21 cellular contexts compared by ENCODE assay signal in genomic region chr6:156841508-156841907, GRCh38.
A peak's percentile ranks its signal among the peaks of the same experiment; 100 is the strongest.
DNase-seq lines count a peak whose midpoint lies in the region; ATAC-seq and TF ChIP-seq lines count a peak whose summit lies in the region.
"Had no signal": no experiment of that assay in that cellular context is flagged by ENCODE, and none has a peak within 500 bp of the region (broad histone marks: within the 10 kb centered on the region; RNA-seq: fewer than 3 reads in every experiment).

No MANE protein-coding gene starts in this region.

- H4K20me1 ChIP-seq in OCI-LY7 (ENCODE audit: insufficient read depth, low read length): peaks cover 6% of the 10 kb centered on the region; the same call in 1 of the 2 replicates

- H3K4me1 Mint-ChIP-seq in MCF 10A (ENCODE audit: insufficient read depth, unreplicated experiment): peaks cover 11% of the 10 kb centered on the region

- no peaks in the 10 kb centered on the region for H3K36me3 Mint-ChIP-seq in MCF 10A (ENCODE audit: insufficient read depth, unreplicated experiment)

- H3K4me1 ChIP-seq in left ventricle myocardium inferior: peaks cover 96% of the 10 kb centered on the region
- H3K4me1 ChIP-seq in heart left ventricle: peaks cover 0 to 94% (median 74%) of the 10 kb centered on the region in 12 donors
- peaks cover 52% of the 10 kb centered on the region for H3K4me1 ChIP-seq in OCI-LY7 (ENCODE audit: insufficient read depth, low read length, poor library complexity, severe bottlenecking)
- peaks cover 6% of the 10 kb centered on the region for H3K4me1 ChIP-seq in foreskin keratinocyte

- H3K27me3 Mint-ChIP-seq in MCF 10A (ENCODE audit: insufficient read depth, unreplicated experiment): no peaks in the 10 kb centered on the region
- H3K27me3 Mint-ChIP-seq: CD4-positive, alpha-beta T cell had no signal

- no peak for TF ChIP-seq POLR2A in heart left ventricle (IDR thresholded peaks at IDR 0.05)

- H3K9me3 Mint-ChIP-seq in MCF 10A (ENCODE audit: unreplicated experiment): no peaks in the 10 kb centered on the region
- H3K9me3 Mint-ChIP-seq: CD4-positive, alpha-beta T cell had no signal

- H3K4me3 Mint-ChIP-seq in MCF 10A (ENCODE audit: unreplicated experiment): no peak overlapping the region
- H3K4me3 Mint-ChIP-seq: CD4-positive, alpha-beta T cell had no signal

- H3K27ac Mint-ChIP-seq in MCF 10A (ENCODE audit: low read depth, unreplicated experiment): no peak overlapping the region
- H3K27ac Mint-ChIP-seq: CD4-positive, alpha-beta T cell had no signal

- H3K27me3 ChIP-seq in left ventricle myocardium inferior (ENCODE audit: low read depth): no peaks in the 10 kb centered on the region
- no peaks in the 10 kb centered on the region for H3K27me3 ChIP-seq in heart left ventricle
- H3K27me3 ChIP-seq in foreskin keratinocyte: no peaks in the 10 kb centered on the region

- TF ChIP-seq CTCF in left ventricle myocardium inferior (IDR thresholded peaks at IDR 0.05; ENCODE audit: borderline replicate concordance) (no peak), heart left ventricle (IDR thresholded peaks at IDR 0.05) (no peak), OCI-LY7 (conservative IDR thresholded peaks at IDR 0.05; ENCODE audit: low read length) (no peak), foreskin keratinocyte (conservative IDR thresholded peaks at IDR 0.05) (no peak), MCF 10A (IDR thresholded peaks at IDR 0.05; ENCODE audit: unreplicated experiment) (no peak)

- H3K9me3 ChIP-seq in left ventricle myocardium inferior (replicated peaks): no peaks in the 10 kb centered on the region
- no peaks in the 10 kb centered on the region for H3K9me3 ChIP-seq in heart left ventricle
- no peaks in the 10 kb centered on the region for H3K9me3 ChIP-seq in OCI-LY7 (ENCODE audit: low read length)
- H3K9me3 ChIP-seq: HAP-1 had no signal

- H2AFZ ChIP-seq in OCI-LY7 (ENCODE audit: low read length): no peak overlapping the region

- CTCF ChIA-PET in OCI-LY7 (lab: Charles Lee; ENCODE audit: unreplicated experiment): no interaction called here
- CTCF ChIA-PET in MCF 10A (lab: Yijun Ruan, JAX): no interaction called here

- no peak for DNase-seq in left ventricle myocardium inferior
- no peak for DNase-seq in heart left ventricle
- DNase-seq in OCI-LY7 (ENCODE audit: low spot score): no peak
- DNase-seq in foreskin keratinocyte: no peak
- DNase-seq in MCF 10A (ENCODE audit: unreplicated experiment): no peak
- DNase-seq in SW480 (ENCODE audit: low spot score): no peak
- DNase-seq: 8988T; CD4-positive, alpha-beta T cell; GOT3; NCI-H1092; NCI-H1417 treated with DMSO at 0.1 percent for 48 hours; NCI-H1694 treated with DMSO at 0.1 percent for 48 hours; NCI-H2081; NCI-H226; NCI-H510A; NCI-H69; SHP77 had no signal

- peak overlapping the region; percentile 44 for H3K4me2 ChIP-seq in OCI-LY7 (ENCODE audit: low read length)

- intact Hi-C loops in left ventricle myocardium inferior (cut with micrococcal nuclease) (no loop called here), heart left ventricle (cut with DNase I) (loop anchor here in 3 of 10 donors (5.0 to 10.0 kb wide), 3 partner anchors 54 to 157 kb away; no protein-coding TSS in a partner anchor), OCI-LY7 (cut with micrococcal nuclease; ENCODE audit: unreplicated experiment) (no loop called here), MCF 10A (cut with micrococcal nuclease) (no loop called here)

- POLR2A ChIA-PET in OCI-LY7 (lab: Charles Lee): interaction anchor here (1.0 kb wide), 1 partner anchor 10 kb away, joined by 3 read pairs; no protein-coding TSS in a partner anchor
- POLR2A ChIA-PET in MCF 10A (lab: Yijun Ruan, JAX): interaction anchor here (0.7 kb wide), 1 partner anchor 9 kb away, joined by 3 read pairs; no protein-coding TSS in a partner anchor

- H3K27ac ChIP-seq in left ventricle myocardium inferior (replicated peaks) (peak overlapping the region; percentile 67), heart left ventricle (no peak overlapping the region), OCI-LY7 (ENCODE audit: low read depth, low read length, poor library complexity, severe bottlenecking) (no peak overlapping the region), foreskin keratinocyte (no peak overlapping the region)
- H3K27ac ChIP-seq: RWPE1 had no signal

- H3K9me2 ChIP-seq in OCI-LY7 (ENCODE audit: insufficient read depth, low read length): no peaks in the 10 kb centered on the region

- ATAC-seq in heart left ventricle (no peak), foreskin keratinocyte (peak; percentile 27), GM18907 (IDR thresholded peaks at IDR 0.05; ENCODE audit: unreplicated experiment) (no peak)
- ATAC-seq: Panc1 had no signal

- H3K4me3 ChIP-seq in left ventricle myocardium inferior: no peak overlapping the region
- H3K4me3 ChIP-seq in heart left ventricle: no peak overlapping the region
- no peak overlapping the region for H3K4me3 ChIP-seq in OCI-LY7 (ENCODE audit: low read depth, low read length, poor library complexity, severe bottlenecking)
- H3K4me3 ChIP-seq: HAP-1 had no signal

- 96 to 98% (median 97%) methylated on average over 3 of the region's 3 CpGs for WGBS in heart left ventricle, 4 donors

- H3K79me2 ChIP-seq in OCI-LY7 (ENCODE audit: insufficient read depth, low read depth, low read length): peaks cover 91% of the 10 kb centered on the region

- H3K36me3 ChIP-seq in left ventricle myocardium inferior (no peaks in the 10 kb centered on the region), heart left ventricle (no peaks in the 10 kb centered on the region), OCI-LY7 (ENCODE audit: insufficient read depth, low read length) (peaks cover 51% of the 10 kb centered on the region)
- H3K36me3 ChIP-seq: HAP-1 had no signal

- no TSS peak for BruUV-seq in OCI-LY7 (replicated peaks; lab: Mats Ljungman, UMichigan)
- BruUV-seq in MCF 10A (replicated peaks; lab: Mats Ljungman, UMichigan): no TSS peak
